In the genomic region with DNA sequence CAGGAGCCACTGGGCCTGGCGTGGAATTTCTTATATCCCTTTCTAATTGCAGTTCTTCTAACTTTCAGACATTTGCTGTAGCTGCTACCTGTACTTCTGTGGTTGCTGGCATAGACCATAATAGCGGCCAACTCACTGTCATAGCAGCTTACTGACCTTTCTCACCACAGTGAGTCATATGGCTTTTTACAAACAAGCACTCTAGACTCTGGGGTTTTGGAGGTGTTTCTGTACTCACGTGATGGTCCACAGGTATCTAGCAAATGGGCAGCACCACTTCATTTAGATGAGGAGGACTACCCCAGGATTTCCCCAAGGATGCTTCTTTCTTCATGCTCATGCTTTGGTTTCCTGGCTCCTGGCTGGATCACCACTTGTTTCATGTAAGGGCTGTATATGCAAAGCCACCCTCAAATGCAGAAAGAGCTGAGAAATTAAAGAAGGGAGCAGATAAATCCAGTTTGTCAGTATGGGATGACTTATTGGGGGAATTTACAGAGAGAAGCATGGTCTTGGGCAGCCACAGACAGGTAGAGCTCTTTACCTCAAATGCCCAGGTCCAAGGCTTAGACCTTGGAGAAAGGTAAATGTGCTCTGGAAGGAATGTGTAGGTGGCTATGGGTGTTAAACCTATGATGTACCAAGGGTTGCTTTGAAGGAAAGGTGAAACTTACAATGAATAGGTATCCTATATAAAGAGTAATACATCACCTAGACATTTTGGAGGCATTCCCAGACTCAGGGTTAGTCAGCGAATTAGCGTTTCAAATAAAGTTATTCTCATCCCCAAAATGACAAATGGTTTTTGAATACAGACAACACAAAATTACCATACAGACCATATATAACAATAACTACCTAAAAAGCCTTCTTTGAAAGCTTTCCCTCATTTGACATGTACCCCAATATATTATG, we compare ENCODE assay signal across 11 cellular contexts. TPM values are rescaled to one million over a fixed set of nuclear protein-coding genes. Genes with fewer than 3 reads are reported as not detected.
A peak's percentile ranks its signal among the peaks of the same experiment; 100 is the strongest.
DNase-seq lines count a peak whose midpoint lies in the region; ATAC-seq, FAIRE-seq and TF ChIP-seq lines count a peak whose summit lies in the region.
"Had no signal": no experiment of that assay in that cellular context is flagged by ENCODE, and none has a peak within 500 bp of the region (broad histone marks: within the 10 kb centered on the region; RNA-seq: fewer than 3 reads in every experiment).

No MANE protein-coding gene starts in this region.

- no peak overlapping the region for H2AFZ ChIP-seq in mammary epithelial cell (ENCODE audit: low read depth, low read length)

- H3K4me1 ChIP-seq in mammary epithelial cell (ENCODE audit: insufficient read depth, low read length) = peaks cover 15% of the 10 kb centered on the region
- no peaks in the 10 kb centered on the region for H3K4me1 ChIP-seq in kidney (ENCODE audit: control insufficient read depth in 1 of 2, insufficient read depth in 1 of 2, low read depth in 1 of 2, low read length in 2 of 2)
- H3K4me1 ChIP-seq: Peyer's patch had no signal

- H3K9me3 Mint-ChIP-seq in stimulated activated effector memory CD8-positive, alpha-beta T cell treated with anti-CD3 and anti-CD28 coated beads, Interleukin-12 subunit alpha, Interleukin-12 subunit beta, amount 100 ng/mL, for 72 hours = no peaks in the 10 kb centered on the region
- H3K9me3 Mint-ChIP-seq in T-cell = no peaks in the 10 kb centered on the region
- H3K9me3 Mint-ChIP-seq: activated naive CD4-positive, alpha-beta T cell treated with anti-CD3 and anti-CD28 coated beads, Interleukin-2, amount 50 U/mL, for 24 hours had no signal

- H3K36me3 ChIP-seq in mammary epithelial cell (ENCODE audit: insufficient read depth, low read length) = no peaks in the 10 kb centered on the region
- H3K36me3 ChIP-seq in kidney (ENCODE audit: control insufficient read depth in 1 of 2, insufficient read depth in 2 of 2, low read length in 2 of 2) = no peaks in the 10 kb centered on the region
- H3K36me3 ChIP-seq: Peyer's patch had no signal

- H3K4me3 ChIP-seq in mammary epithelial cell (replicated peaks in 1 of 3; ENCODE audit: insufficient read depth in 1 of 3, low read depth in 2 of 3, low read length in 3 of 3) = no peak overlapping the region
- no peak overlapping the region for H3K4me3 ChIP-seq in kidney (ENCODE audit: low read length in 2 of 2)
- H3K4me3 ChIP-seq: Peyer's patch had no signal

- no peak for TF ChIP-seq RAD21 in Ishikawa (IDR thresholded peaks at IDR 0.05; ENCODE audit: low read depth)

- WGBS in mammary epithelial cell (ENCODE audit: low coverage, missing lambda C conversion rate) = 38% methylated on average over 5 of the region's 5 CpGs

- no peaks in the 10 kb centered on the region for H3K36me3 Mint-ChIP-seq in stimulated activated effector memory CD8-positive, alpha-beta T cell treated with anti-CD3 and anti-CD28 coated beads, Interleukin-12 subunit alpha, Interleukin-12 subunit beta, amount 100 ng/mL, for 72 hours
- H3K36me3 Mint-ChIP-seq in T-cell = no peaks in the 10 kb centered on the region
- H3K36me3 Mint-ChIP-seq: activated naive CD4-positive, alpha-beta T cell treated with anti-CD3 and anti-CD28 coated beads, Interleukin-2, amount 50 U/mL, for 24 hours had no signal

- H3K27ac ChIP-seq in mammary epithelial cell (ENCODE audit: insufficient read depth, low read depth, low read length) = no peak overlapping the region
- no peak overlapping the region for H3K27ac ChIP-seq in kidney (ENCODE audit: low read depth in 2 of 2, low read length in 2 of 2)
- H3K27ac ChIP-seq: Peyer's patch had no signal

- H3K4me1 Mint-ChIP-seq in stimulated activated effector memory CD8-positive, alpha-beta T cell treated with anti-CD3 and anti-CD28 coated beads, Interleukin-12 subunit alpha, Interleukin-12 subunit beta, amount 100 ng/mL, for 72 hours = no peaks in the 10 kb centered on the region
- no peaks in the 10 kb centered on the region for H3K4me1 Mint-ChIP-seq in T-cell
- H3K4me1 Mint-ChIP-seq: activated naive CD4-positive, alpha-beta T cell treated with anti-CD3 and anti-CD28 coated beads, Interleukin-2, amount 50 U/mL, for 24 hours had no signal

- no peak overlapping the region for H3K4me3 Mint-ChIP-seq in stimulated activated effector memory CD8-positive, alpha-beta T cell treated with anti-CD3 and anti-CD28 coated beads, Interleukin-12 subunit alpha, Interleukin-12 subunit beta, amount 100 ng/mL, for 72 hours
- no peak overlapping the region for H3K4me3 Mint-ChIP-seq in T-cell
- H3K4me3 Mint-ChIP-seq: activated naive CD4-positive, alpha-beta T cell treated with anti-CD3 and anti-CD28 coated beads, Interleukin-2, amount 50 U/mL, for 24 hours had no signal

- intact Hi-C loops in mammary epithelial cell (cut with micrococcal nuclease) = no loop called here
- intact Hi-C loops in kidney (cut with DNase I) = no loop called here

- peak; percentile 62 for ATAC-seq in GM19035 (IDR thresholded peaks at IDR 0.05; ENCODE audit: unreplicated experiment)
- ATAC-seq in stimulated activated effector memory CD8-positive, alpha-beta T cell treated with anti-CD3 and anti-CD28 coated beads, Interleukin-12 subunit alpha, Interleukin-12 subunit beta, amount 100 ng/mL, for 72 hours = peak; percentile 74
- no peak for ATAC-seq in GM21717 (IDR thresholded peaks at IDR 0.05; ENCODE audit: unreplicated experiment)
- no peak for ATAC-seq in T-cell (replicated peaks in 1 of 4)

- DNase-seq in mammary epithelial cell (peak; percentile 96), T-cell (no peak), kidney (no peak)
- no peak for DNase-seq in stimulated activated effector memory CD8-positive, alpha-beta T cell treated with anti-CD3 and anti-CD28 coated beads, Interleukin-12 subunit alpha, Interleukin-12 subunit beta, amount 100 ng/mL, for 72 hours (ENCODE audit: low spot score in 2 of 2)
- DNase-seq: NCI-H1092 treated with DMSO at 0.1 percent for 48 hours, Peyer's patch had no signal

- POLR2A ChIA-PET in T-cell (lab: Charles Lee) = interaction anchor here in 1 of 2 donors (0.6 kb wide), 1 partner anchor 192 kb away, joined by 3 read pairs; no protein-coding TSS in a partner anchor

- H3K27me3 Mint-ChIP-seq in T-cell = peaks cover 0 to 2% of the 10 kb centered on the region in 2 donors
- H3K27me3 Mint-ChIP-seq: activated naive CD4-positive, alpha-beta T cell treated with anti-CD3 and anti-CD28 coated beads, Interleukin-2, amount 50 U/mL, for 24 hours had no signal

- H3K4me2 ChIP-seq in mammary epithelial cell (ENCODE audit: insufficient read depth, low read depth, low read length) = peak overlapping the region; percentile 8

- dilution Hi-C loops in mammary epithelial cell (cut with HindIII; ENCODE audit: low sequenced_read_pairs) = no loop called here

- BruUV-seq in mammary epithelial cell (replicated peaks; lab: Mats Ljungman, UMichigan) = no TSS peak

- H3K9me3 ChIP-seq in mammary epithelial cell (replicated peaks; ENCODE audit: insufficient read depth, low read length) (no peaks in the 10 kb centered on the region), kidney (ENCODE audit: control insufficient read depth in 1 of 2, low read length in 2 of 2) (no peaks in the 10 kb centered on the region)
- H3K9me3 ChIP-seq: Peyer's patch had no signal

- no peak for FAIRE-seq in kidney (lab: Jason Lieb, UNC)
- FAIRE-seq: GM19239 had no signal

- H3K27ac Mint-ChIP-seq in stimulated activated effector memory CD8-positive, alpha-beta T cell treated with anti-CD3 and anti-CD28 coated beads, Interleukin-12 subunit alpha, Interleukin-12 subunit beta, amount 100 ng/mL, for 72 hours = no peak overlapping the region
- no peak overlapping the region for H3K27ac Mint-ChIP-seq in T-cell
- H3K27ac Mint-ChIP-seq: activated naive CD4-positive, alpha-beta T cell treated with anti-CD3 and anti-CD28 coated beads, Interleukin-2, amount 50 U/mL, for 24 hours had no signal

- no peak for TF ChIP-seq EP300 in Ishikawa (IDR thresholded peaks at IDR 0.05; ENCODE audit: borderline replicate concordance)

- in situ Hi-C loops in mammary epithelial cell (cut with MboI; ENCODE audit: low sequenced_read_pairs in 2 of 2) = no loop called here

- H4K20me1 ChIP-seq in mammary epithelial cell (ENCODE audit: insufficient read depth, low read length) = no peaks in the 10 kb centered on the region

- H3K27me3 ChIP-seq in mammary epithelial cell (ENCODE audit: insufficient read depth, low read length) = no peaks in the 10 kb centered on the region
- H3K27me3 ChIP-seq: Peyer's patch had no signal

- no peak overlapping the region for H3K9ac ChIP-seq in mammary epithelial cell (ENCODE audit: insufficient read depth, low read length)
- H3K9ac ChIP-seq in kidney (ENCODE audit: low read length in 2 of 2) = no peak overlapping the region

- CTCF ChIA-PET in mammary epithelial cell (lab: Charles Lee; ENCODE audit: low non-redundant PET) = no interaction called here
- CTCF ChIA-PET in T-cell (lab: Charles Lee) = interaction anchor here in 1 of 2 donors (0.6 kb wide), 1 partner anchor 24 kb away, joined by 3 read pairs; no protein-coding TSS in a partner anchor

- H3K79me2 ChIP-seq in mammary epithelial cell (ENCODE audit: insufficient read depth, low read length) = no peaks in the 10 kb centered on the region

- TF ChIP-seq CTCF in mammary epithelial cell (conservative IDR thresholded peaks at IDR 0.05 in 1 of 2, IDR thresholded peaks at IDR 0.05 in 1 of 2; ENCODE audit: extremely low read depth in 1 of 2, insufficient read depth in 1 of 2, low read depth in 1 of 2, low read length in 2 of 2) = no peak
- TF ChIP-seq CTCF in kidney (IDR thresholded peaks at IDR 0.05; ENCODE audit: borderline replicate concordance, extremely low read depth, insufficient read depth) = no peak

TF ChIP-seq in Ishikawa, 13 proteins besides CTCF, POLR2A, EP300 and RAD21 (continues in another document):
- TF ChIP-seq MAX (IDR thresholded peaks at IDR 0.05) (no peak), CREB1 (IDR thresholded peaks at IDR 0.05; ENCODE audit: low read depth) (no peak), YY1 (IDR thresholded peaks at IDR 0.05; ENCODE audit: low read depth) (no peak), TAF1 (IDR thresholded peaks at IDR 0.05; ENCODE audit: low read depth) (no peak), TEAD4 (IDR thresholded peaks at IDR 0.05) (peak; percentile 14; the same call in 1 of the 2 replicates), EGR1 (IDR thresholded peaks at IDR 0.05) (no peak)

RNA-seq across cellular contexts. Expression of gene SLC25A16, which starts 15.9 kb away (rescaled TPM):
- total RNA-seq in mammary epithelial cell = 10 to 100 TPM; 18.8 to 20.1 TPM
- 6.6 TPM for polyA plus RNA-seq in mammary epithelial cell
- polyA minus RNA-seq in mammary epithelial cell = 2.0 TPM
- total RNA-seq in T-cell = 10 to 100 TPM; 19.0 to 25.9 (median 23.7) TPM
- total RNA-seq in kidney = 28.2 TPM
- 17.5 TPM for polyA plus RNA-seq in kidney (ENCODE audit: insufficient read depth, low read depth, low replicate concordance)

RNA-seq across cellular contexts. Expression of gene TET1, which starts 16.9 kb away (rescaled TPM):
- 1 to 10 TPM in 1 of 2 donors, under 1 TPM in 1; 0.75 to 1.8 TPM for total RNA-seq in mammary epithelial cell
- polyA plus RNA-seq in mammary epithelial cell = 0.37 TPM
- 2.2 TPM for polyA minus RNA-seq in mammary epithelial cell
- total RNA-seq in T-cell = 1 to 10 TPM; 1.6 to 3.6 (median 1.9) TPM
- total RNA-seq in kidney = 2.2 TPM
- polyA plus RNA-seq in kidney (ENCODE audit: insufficient read depth, low read depth, low replicate concordance) = 0.22 TPM

Comparison
In these comparisons a context has a peak if more than half of its experiments do, and no peak if none do; other contexts are left out.
1. ATAC-seq: peak in GM19035 (single experiment) and stimulated activated effector memory CD8-positive, alpha-beta T cell treated with anti-CD3 and anti-CD28 coated beads, Interleukin-12 subunit alpha, Interleukin-12 subunit beta, amount 100 ng/mL, for 72 hours (single experiment); none in GM21717 (single experiment) and T-cell (0 of 4).